14 cellular contexts compared by ENCODE assay signal in genomic region chr20:43984587-43984986, GRCh38.
A peak's percentile ranks its signal among the peaks of the same experiment; 100 is the strongest.
DNase-seq lines count a peak whose midpoint lies in the region; ATAC-seq and TF ChIP-seq lines count a peak whose summit lies in the region.
"Had no signal": no experiment of that assay in that cellular context is flagged by ENCODE, and none has a peak within 500 bp of the region (broad histone marks: within the 10 kb centered on the region; RNA-seq: fewer than 3 reads in every experiment).

No MANE protein-coding gene starts in this region.

- H3K23ac ChIP-seq in mesenchymal stem cell (ENCODE audit: low read length in 2 of 2): no peak overlapping the region

- H4K91ac ChIP-seq in mesenchymal stem cell (ENCODE audit: low read length): no peak overlapping the region

- peaks cover 85% of the 10 kb centered on the region for H3K4me1 ChIP-seq in Karpas-422 (ENCODE audit: low read length)
- H3K4me1 ChIP-seq in mesenchymal stem cell (ENCODE audit: control insufficient read depth, insufficient read depth, low read depth, low read length): no peaks in the 10 kb centered on the region

- H3K18ac ChIP-seq in mesenchymal stem cell (ENCODE audit: low read depth in 1 of 2, low read length in 2 of 2): no peak overlapping the region

- TF ChIP-seq CTCF in endothelial cell (IDR thresholded peaks at IDR 0.05; ENCODE audit: unreplicated experiment): no peak
- no peak for TF ChIP-seq CTCF in dorsolateral prefrontal cortex (IDR thresholded peaks at IDR 0.05 in 54 of 56, conservative IDR thresholded peaks at IDR 0.05 in 2 of 56; ENCODE audit: low read depth in 1 of 56, partially characterized antibody in 56 of 56)
- TF ChIP-seq CTCF in chondrocyte (IDR thresholded peaks at IDR 0.05): no peak

- no peaks in the 10 kb centered on the region for H4K20me1 ChIP-seq in Karpas-422 (ENCODE audit: insufficient read depth, low read depth, low read length)
- H4K20me1 ChIP-seq: BLaER1 treated with 17β-estradiol and CSF1 and Interleukin-3, amounts not matched to agents 10 nM and 100 nM had no signal

- H2AFZ ChIP-seq in Karpas-422 (ENCODE audit: low read length) (no peak overlapping the region), mesenchymal stem cell (ENCODE audit: low read depth, low read length) (no peak overlapping the region)

- H2BK5ac ChIP-seq in mesenchymal stem cell (ENCODE audit: low read depth, low read length, poor library complexity, severe bottlenecking): no peak overlapping the region

- H2BK120ac ChIP-seq in mesenchymal stem cell (ENCODE audit: low read depth, low read length): peak overlapping the region; percentile 7

- peaks cover 87% of the 10 kb centered on the region for H3K79me2 ChIP-seq in Karpas-422 (ENCODE audit: low read length)

- H3K4me3 Mint-ChIP-seq in endothelial cell (ENCODE audit: unreplicated experiment) (peak overlapping the region; percentile 11), chondrocyte (ENCODE audit: unreplicated experiment) (no peak overlapping the region)
- H3K4me3 Mint-ChIP-seq in stimulated activated memory B cell treated with anti-CD40 and anti-IgM and Interleukin-4, amounts not matched to agents 10 μg/mL and 1 μg/mL and 100 μg/mL, for 72 hours: no peak overlapping the region

- H3K4ac ChIP-seq in mesenchymal stem cell (ENCODE audit: low read depth in 1 of 2, low read length in 2 of 2): no peak overlapping the region

- H3K9ac ChIP-seq in Karpas-422 (ENCODE audit: low read length): no peak overlapping the region
- H3K9ac ChIP-seq in mesenchymal stem cell (ENCODE audit: low read length): no peak overlapping the region
- H3K9ac ChIP-seq: BLaER1 treated with 17β-estradiol and CSF1 and Interleukin-3, amounts not matched to agents 10 nM and 100 nM had no signal

- no peak overlapping the region for H2BK12ac ChIP-seq in mesenchymal stem cell (ENCODE audit: low read length in 2 of 2)

- peaks cover 43% of the 10 kb centered on the region for H3K36me3 ChIP-seq in Karpas-422 (ENCODE audit: insufficient read depth, low read length)
- H3K36me3 ChIP-seq in mesenchymal stem cell (ENCODE audit: control insufficient read depth in 1 of 2, insufficient read depth in 2 of 2, low read depth in 1 of 2, low read length in 2 of 2): no peaks in the 10 kb centered on the region
- H3K36me3 ChIP-seq: BLaER1 treated with 17β-estradiol and CSF1 and Interleukin-3, amounts not matched to agents 10 nM and 100 nM had no signal

- 100% methylated on average over 2 of the region's 4 CpGs for WGBS in mesenchymal stem cell

- no peak overlapping the region for H4K8ac ChIP-seq in mesenchymal stem cell (ENCODE audit: low read length)

- H3K27ac ChIP-seq in Karpas-422 (ENCODE audit: low read length) (peak overlapping the region; percentile 99), mesenchymal stem cell (ENCODE audit: low read length, poor library complexity, severe bottlenecking) (no peak overlapping the region), dorsolateral prefrontal cortex (no peak overlapping the region)
- H3K27ac ChIP-seq: BLaER1 treated with 17β-estradiol and CSF1 and Interleukin-3, amounts not matched to agents 10 nM and 100 nM; HL-60 had no signal

- H3K27ac Mint-ChIP-seq in endothelial cell (ENCODE audit: unreplicated experiment) (peak overlapping the region; percentile 68), chondrocyte (ENCODE audit: unreplicated experiment) (no peak overlapping the region)
- peak overlapping the region; percentile 36 for H3K27ac Mint-ChIP-seq in stimulated activated memory B cell treated with anti-CD40 and anti-IgM and Interleukin-4, amounts not matched to agents 10 μg/mL and 1 μg/mL and 100 μg/mL, for 72 hours

- no peaks in the 10 kb centered on the region for H3K79me1 ChIP-seq in mesenchymal stem cell (replicated peaks; ENCODE audit: low read length, poor library complexity, severe bottlenecking)

- no peak overlapping the region for H2AK5ac ChIP-seq in mesenchymal stem cell (ENCODE audit: low read length, severe bottlenecking)

- no peaks in the 10 kb centered on the region for H3K9me2 ChIP-seq in Karpas-422 (replicated peaks; ENCODE audit: insufficient read depth, low read length)

- H3K4me2 ChIP-seq in Karpas-422 (ENCODE audit: low read depth, low read length, poor library complexity, severe bottlenecking) (no peak overlapping the region), mesenchymal stem cell (ENCODE audit: low read length, poor library complexity, severe bottlenecking) (no peak overlapping the region)

- H3K14ac ChIP-seq in mesenchymal stem cell (ENCODE audit: low read length in 2 of 2): no peak overlapping the region

- no peak for ATAC-seq in stimulated activated memory B cell treated with anti-CD40 and anti-IgM and Interleukin-4, amounts not matched to agents 10 μg/mL and 1 μg/mL and 100 μg/mL, for 72 hours
- ATAC-seq: K562 had no signal

- intact Hi-C loops in dorsolateral prefrontal cortex (cut with DNase I): no loop called here

- peaks cover 8% of the 10 kb centered on the region for H3K27me3 Mint-ChIP-seq in endothelial cell (ENCODE audit: unreplicated experiment)
- no peaks in the 10 kb centered on the region for H3K27me3 Mint-ChIP-seq in stimulated activated memory B cell treated with anti-CD40 and anti-IgM and Interleukin-4, amounts not matched to agents 10 μg/mL and 1 μg/mL and 100 μg/mL, for 72 hours
- H3K27me3 Mint-ChIP-seq in chondrocyte (ENCODE audit: low read depth): peaks cover 37% of the 10 kb centered on the region

- no peak for DNase-seq in Karpas-422
- DNase-seq in endothelial cell (ENCODE audit: low spot score): no peak
- DNase-seq in mesenchymal stem cell: no peak
- no peak for DNase-seq in NCI-H2081 treated with DMSO at 0.1 percent for 48 hours (lab: John Stamatoyannopoulos, UW)
- DNase-seq in dorsolateral prefrontal cortex: no peak
- no peak for DNase-seq in activated gamma-delta T cell treated with Interleukin-2 at 50 U/mL for 16 hours
- no peak for DNase-seq in chondrocyte (ENCODE audit: low spot score)
- DNase-seq: NCI-H1048, NCI-H345, NCI-H526 treated with DMSO at 0.1 percent for 48 hours had no signal

- H3K9me3 Mint-ChIP-seq in endothelial cell (ENCODE audit: unreplicated experiment): no peaks in the 10 kb centered on the region
- H3K9me3 Mint-ChIP-seq in stimulated activated memory B cell treated with anti-CD40 and anti-IgM and Interleukin-4, amounts not matched to agents 10 μg/mL and 1 μg/mL and 100 μg/mL, for 72 hours: no peaks in the 10 kb centered on the region
- peaks cover 5% of the 10 kb centered on the region for H3K9me3 Mint-ChIP-seq in chondrocyte (ENCODE audit: low read depth)

- H2BK15ac ChIP-seq in mesenchymal stem cell (ENCODE audit: low read depth, poor library complexity, severe bottlenecking): no peak overlapping the region

- H3K9me3 ChIP-seq in Karpas-422 (ENCODE audit: low read length): no peaks in the 10 kb centered on the region
- no peaks in the 10 kb centered on the region for H3K9me3 ChIP-seq in mesenchymal stem cell (ENCODE audit: control insufficient read depth, low read length)

- H3K4me1 Mint-ChIP-seq in endothelial cell (ENCODE audit: unreplicated experiment) (peaks cover 25% of the 10 kb centered on the region), chondrocyte (ENCODE audit: low read depth) (no peaks in the 10 kb centered on the region)
- peaks cover 10% of the 10 kb centered on the region for H3K4me1 Mint-ChIP-seq in stimulated activated memory B cell treated with anti-CD40 and anti-IgM and Interleukin-4, amounts not matched to agents 10 μg/mL and 1 μg/mL and 100 μg/mL, for 72 hours

- H3K27me3 ChIP-seq in Karpas-422 (ENCODE audit: low read length): no peaks in the 10 kb centered on the region
- peaks cover 0 to 12% of the 10 kb centered on the region in 2 experiments for H3K27me3 ChIP-seq in mesenchymal stem cell (ENCODE audit: control insufficient read depth in 1 of 2, insufficient read depth in 1 of 2, low read length in 2 of 2)
- no peaks in the 10 kb centered on the region for H3K27me3 ChIP-seq in dorsolateral prefrontal cortex
- H3K27me3 ChIP-seq: BLaER1 treated with 17β-estradiol and CSF1 and Interleukin-3, amounts not matched to agents 10 nM and 100 nM had no signal

- H3K36me3 Mint-ChIP-seq in endothelial cell (ENCODE audit: low read depth, unreplicated experiment): no peaks in the 10 kb centered on the region
- H3K36me3 Mint-ChIP-seq in stimulated activated memory B cell treated with anti-CD40 and anti-IgM and Interleukin-4, amounts not matched to agents 10 μg/mL and 1 μg/mL and 100 μg/mL, for 72 hours: no peaks in the 10 kb centered on the region
- no peaks in the 10 kb centered on the region for H3K36me3 Mint-ChIP-seq in chondrocyte (ENCODE audit: low read depth)

- H3K4me3 ChIP-seq in Karpas-422 (ENCODE audit: low read length): no peak overlapping the region
- H3K4me3 ChIP-seq in mesenchymal stem cell (ENCODE audit: insufficient read depth in 1 of 2, low read depth in 1 of 2, low read length in 2 of 2): no peak overlapping the region
- no peak overlapping the region for H3K4me3 ChIP-seq in dorsolateral prefrontal cortex
- H3K4me3 ChIP-seq: BLaER1 treated with 17β-estradiol and CSF1 and Interleukin-3, amounts not matched to agents 10 nM and 100 nM; K562 had no signal
